Comparison of ENCODE assay signal across 1 cellular context in the genomic region with DNA sequence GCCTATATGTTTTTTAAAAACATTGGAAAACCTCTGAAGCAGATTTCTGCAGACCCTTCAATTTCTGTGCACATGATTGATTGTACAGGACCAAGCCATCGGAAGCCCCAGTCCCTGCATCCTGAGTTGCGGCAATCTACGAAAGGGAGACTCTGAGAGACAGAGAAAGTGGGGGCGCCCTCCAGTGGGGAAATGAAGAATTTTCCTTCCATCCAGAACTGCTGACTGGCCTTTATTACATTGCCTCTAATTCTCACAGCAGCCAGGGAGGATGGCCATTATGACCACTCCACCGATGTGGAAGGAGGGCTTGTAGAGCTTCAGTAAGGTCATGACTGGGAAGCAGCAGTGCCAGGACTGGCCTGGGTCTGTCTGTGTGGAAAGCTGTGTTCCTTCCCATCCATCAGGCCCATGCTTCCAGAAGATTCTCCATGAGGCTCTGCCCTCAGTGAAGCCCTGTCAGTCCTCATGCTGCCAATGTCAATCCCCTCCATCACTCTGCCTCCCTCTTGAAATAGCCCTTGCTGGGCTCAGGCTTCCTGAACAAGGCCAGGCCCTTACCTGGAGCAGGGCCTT.
TF ChIP-seq lines count a peak whose summit lies in the region.

No MANE protein-coding gene starts in this region.

TF ChIP-seq in GM23338, 12 proteins besides CTCF, POLR2A, EP300 and RAD21 (continued from another document):
- TF ChIP-seq, protein P1, sequence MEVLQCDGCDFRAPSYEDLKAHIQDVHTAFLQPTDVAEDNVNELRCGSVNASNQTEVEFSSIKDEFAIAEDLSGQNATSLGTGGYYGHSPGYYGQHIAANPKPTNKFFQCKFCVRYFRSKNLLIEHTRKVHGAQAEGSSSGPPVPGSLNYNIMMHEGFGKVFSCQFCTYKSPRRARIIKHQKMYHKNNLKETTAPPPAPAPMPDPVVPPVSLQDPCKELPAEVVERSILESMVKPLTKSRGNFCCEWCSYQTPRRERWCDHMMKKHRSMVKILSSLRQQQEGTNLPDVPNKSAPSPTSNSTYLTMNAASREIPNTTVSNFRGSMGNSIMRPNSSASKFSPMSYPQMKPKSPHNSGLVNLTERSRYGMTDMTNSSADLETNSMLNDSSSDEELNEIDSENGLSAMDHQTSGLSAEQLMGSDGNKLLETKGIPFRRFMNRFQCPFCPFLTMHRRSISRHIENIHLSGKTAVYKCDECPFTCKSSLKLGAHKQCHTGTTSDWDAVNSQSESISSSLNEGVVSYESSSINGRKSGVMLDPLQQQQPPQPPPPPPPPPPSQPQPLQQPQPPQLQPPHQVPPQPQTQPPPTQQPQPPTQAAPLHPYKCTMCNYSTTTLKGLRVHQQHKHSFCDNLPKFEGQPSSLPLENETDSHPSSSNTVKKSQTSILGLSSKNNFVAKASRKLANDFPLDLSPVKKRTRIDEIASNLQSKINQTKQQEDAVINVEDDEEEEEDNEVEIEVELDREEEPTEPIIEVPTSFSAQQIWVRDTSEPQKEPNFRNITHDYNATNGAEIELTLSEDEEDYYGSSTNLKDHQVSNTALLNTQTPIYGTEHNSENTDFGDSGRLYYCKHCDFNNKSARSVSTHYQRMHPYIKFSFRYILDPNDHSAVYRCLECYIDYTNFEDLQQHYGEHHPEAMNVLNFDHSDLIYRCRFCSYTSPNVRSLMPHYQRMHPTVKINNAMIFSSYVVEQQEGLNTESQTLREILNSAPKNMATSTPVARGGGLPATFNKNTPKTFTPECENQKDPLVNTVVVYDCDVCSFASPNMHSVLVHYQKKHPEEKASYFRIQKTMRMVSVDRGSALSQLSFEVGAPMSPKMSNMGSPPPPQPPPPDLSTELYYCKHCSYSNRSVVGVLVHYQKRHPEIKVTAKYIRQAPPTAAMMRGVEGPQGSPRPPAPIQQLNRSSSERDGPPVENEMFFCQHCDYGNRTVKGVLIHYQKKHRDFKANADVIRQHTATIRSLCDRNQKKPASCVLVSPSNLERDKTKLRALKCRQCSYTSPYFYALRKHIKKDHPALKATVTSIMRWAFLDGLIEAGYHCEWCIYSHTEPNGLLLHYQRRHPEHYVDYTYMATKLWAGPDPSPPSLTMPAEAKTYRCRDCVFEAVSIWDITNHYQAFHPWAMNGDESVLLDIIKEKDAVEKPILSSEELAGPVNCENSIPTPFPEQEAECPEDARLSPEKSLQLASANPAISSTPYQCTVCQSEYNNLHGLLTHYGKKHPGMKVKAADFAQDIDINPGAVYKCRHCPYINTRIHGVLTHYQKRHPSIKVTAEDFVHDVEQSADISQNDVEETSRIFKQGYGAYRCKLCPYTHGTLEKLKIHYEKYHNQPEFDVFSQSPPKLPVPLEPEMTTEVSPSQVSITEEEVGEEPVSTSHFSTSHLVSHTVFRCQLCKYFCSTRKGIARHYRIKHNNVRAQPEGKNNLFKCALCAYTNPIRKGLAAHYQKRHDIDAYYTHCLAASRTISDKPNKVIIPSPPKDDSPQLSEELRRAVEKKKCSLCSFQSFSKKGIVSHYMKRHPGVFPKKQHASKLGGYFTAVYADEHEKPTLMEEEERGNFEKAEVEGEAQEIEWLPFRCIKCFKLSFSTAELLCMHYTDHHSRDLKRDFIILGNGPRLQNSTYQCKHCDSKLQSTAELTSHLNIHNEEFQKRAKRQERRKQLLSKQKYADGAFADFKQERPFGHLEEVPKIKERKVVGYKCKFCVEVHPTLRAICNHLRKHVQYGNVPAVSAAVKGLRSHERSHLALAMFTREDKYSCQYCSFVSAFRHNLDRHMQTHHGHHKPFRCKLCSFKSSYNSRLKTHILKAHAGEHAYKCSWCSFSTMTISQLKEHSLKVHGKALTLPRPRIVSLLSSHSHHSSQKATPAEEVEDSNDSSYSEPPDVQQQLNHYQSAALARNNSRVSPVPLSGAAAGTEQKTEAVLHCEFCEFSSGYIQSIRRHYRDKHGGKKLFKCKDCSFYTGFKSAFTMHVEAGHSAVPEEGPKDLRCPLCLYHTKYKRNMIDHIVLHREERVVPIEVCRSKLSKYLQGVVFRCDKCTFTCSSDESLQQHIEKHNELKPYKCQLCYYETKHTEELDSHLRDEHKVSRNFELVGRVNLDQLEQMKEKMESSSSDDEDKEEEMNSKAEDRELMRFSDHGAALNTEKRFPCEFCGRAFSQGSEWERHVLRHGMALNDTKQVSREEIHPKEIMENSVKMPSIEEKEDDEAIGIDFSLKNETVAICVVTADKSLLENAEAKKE (CRISPR knock-in tag; IDR thresholded peaks at IDR 0.05) = no peak
- no peak for TF ChIP-seq JUNB (IDR thresholded peaks at IDR 0.05; ENCODE audit: unreplicated experiment)
- no peak for TF ChIP-seq ZNF331 (CRISPR knock-in tag; IDR thresholded peaks at IDR 0.05; ENCODE audit: low read depth)
- TF ChIP-seq, protein P2, sequence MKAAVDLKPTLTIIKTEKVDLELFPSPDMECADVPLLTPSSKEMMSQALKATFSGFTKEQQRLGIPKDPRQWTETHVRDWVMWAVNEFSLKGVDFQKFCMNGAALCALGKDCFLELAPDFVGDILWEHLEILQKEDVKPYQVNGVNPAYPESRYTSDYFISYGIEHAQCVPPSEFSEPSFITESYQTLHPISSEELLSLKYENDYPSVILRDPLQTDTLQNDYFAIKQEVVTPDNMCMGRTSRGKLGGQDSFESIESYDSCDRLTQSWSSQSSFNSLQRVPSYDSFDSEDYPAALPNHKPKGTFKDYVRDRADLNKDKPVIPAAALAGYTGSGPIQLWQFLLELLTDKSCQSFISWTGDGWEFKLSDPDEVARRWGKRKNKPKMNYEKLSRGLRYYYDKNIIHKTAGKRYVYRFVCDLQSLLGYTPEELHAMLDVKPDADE (IDR thresholded peaks at IDR 0.05) = no peak
- TF ChIP-seq CREB1 (CRISPR knock-in tag; IDR thresholded peaks at IDR 0.05; ENCODE audit: low read depth) = no peak
- no peak for TF ChIP-seq POLR2AphosphoS5 (IDR thresholded peaks at IDR 0.05; ENCODE audit: low read depth)
- TF ChIP-seq, protein P3, sequence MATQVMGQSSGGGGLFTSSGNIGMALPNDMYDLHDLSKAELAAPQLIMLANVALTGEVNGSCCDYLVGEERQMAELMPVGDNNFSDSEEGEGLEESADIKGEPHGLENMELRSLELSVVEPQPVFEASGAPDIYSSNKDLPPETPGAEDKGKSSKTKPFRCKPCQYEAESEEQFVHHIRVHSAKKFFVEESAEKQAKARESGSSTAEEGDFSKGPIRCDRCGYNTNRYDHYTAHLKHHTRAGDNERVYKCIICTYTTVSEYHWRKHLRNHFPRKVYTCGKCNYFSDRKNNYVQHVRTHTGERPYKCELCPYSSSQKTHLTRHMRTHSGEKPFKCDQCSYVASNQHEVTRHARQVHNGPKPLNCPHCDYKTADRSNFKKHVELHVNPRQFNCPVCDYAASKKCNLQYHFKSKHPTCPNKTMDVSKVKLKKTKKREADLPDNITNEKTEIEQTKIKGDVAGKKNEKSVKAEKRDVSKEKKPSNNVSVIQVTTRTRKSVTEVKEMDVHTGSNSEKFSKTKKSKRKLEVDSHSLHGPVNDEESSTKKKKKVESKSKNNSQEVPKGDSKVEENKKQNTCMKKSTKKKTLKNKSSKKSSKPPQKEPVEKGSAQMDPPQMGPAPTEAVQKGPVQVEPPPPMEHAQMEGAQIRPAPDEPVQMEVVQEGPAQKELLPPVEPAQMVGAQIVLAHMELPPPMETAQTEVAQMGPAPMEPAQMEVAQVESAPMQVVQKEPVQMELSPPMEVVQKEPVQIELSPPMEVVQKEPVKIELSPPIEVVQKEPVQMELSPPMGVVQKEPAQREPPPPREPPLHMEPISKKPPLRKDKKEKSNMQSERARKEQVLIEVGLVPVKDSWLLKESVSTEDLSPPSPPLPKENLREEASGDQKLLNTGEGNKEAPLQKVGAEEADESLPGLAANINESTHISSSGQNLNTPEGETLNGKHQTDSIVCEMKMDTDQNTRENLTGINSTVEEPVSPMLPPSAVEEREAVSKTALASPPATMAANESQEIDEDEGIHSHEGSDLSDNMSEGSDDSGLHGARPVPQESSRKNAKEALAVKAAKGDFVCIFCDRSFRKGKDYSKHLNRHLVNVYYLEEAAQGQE (IDR thresholded peaks at IDR 0.05; ENCODE audit: unreplicated experiment) = no peak
- no peak for TF ChIP-seq EZH2phosphoT487 (IDR thresholded peaks at IDR 0.05; ENCODE audit: unreplicated experiment)
- TF ChIP-seq NANOG (IDR thresholded peaks at IDR 0.05; ENCODE audit: borderline replicate concordance) = no peak
- TF ChIP-seq EZH2 (IDR thresholded peaks at IDR 0.05; ENCODE audit: low read depth, unreplicated experiment) = no peak
TF ChIP-seq in GM23338: peak in this region for 0.
